Comparison of ENCODE assay signal across 8 cellular contexts in the genomic region with DNA sequence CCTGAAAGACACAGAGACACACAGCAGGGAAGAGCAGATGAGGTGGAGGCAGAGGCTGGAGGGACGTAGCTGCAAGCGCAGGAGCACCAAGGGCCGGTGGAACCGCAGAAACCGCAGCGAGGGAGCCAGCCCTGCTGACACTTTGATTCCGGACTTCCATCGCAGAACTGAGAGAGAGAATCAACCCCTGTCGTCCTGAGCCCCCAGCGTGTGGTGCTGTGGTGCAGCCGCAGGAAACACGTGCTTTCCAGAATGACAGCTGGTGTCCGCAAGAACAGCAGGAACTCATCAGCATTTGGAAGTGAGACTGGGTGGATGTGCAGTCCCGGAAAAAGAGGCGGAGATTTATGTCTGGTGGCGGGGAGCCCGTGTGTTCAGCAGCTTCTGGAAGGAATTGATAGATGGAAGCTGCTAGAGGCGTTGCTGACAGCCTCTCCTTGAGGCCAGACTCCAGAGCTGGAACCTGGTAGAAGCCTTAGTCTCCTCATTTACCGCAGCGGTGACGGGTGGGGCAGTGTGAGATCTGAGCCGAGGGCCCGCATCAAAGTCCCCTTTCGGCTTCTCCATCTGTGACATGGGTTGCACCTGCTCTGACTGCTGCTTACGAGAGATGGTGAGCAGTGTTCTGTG. TPM values are rescaled to one million over a fixed set of nuclear protein-coding genes. Genes with fewer than 3 reads are reported as not detected.
A peak's percentile ranks its signal among the peaks of the same experiment; 100 is the strongest.
DNase-seq lines count a peak whose midpoint lies in the region; ATAC-seq and TF ChIP-seq lines count a peak whose summit lies in the region.

No MANE protein-coding gene starts in this region.

- intact Hi-C loops in vagina (cut with DNase I) = no loop called here

- H3K4me1 Mint-ChIP-seq in activated naive CD4-positive, alpha-beta T cell treated with anti-CD3 and anti-CD28 coated beads, Interleukin-2, amount 10 ng/mL, durations not matched to agents 7 days and 5 days = peaks cover 34% of the 10 kb centered on the region

- H3K4me3 ChIP-seq in BE2C (ENCODE audit: low read depth, low read length) (peak overlapping the region; percentile 51), KMS-11 (IDR thresholded peaks at IDR 0.05; ENCODE audit: insufficient read depth, low read depth, low read length) (no peak overlapping the region), vagina (peak overlapping the region; percentile 20 to 24)

- TF ChIP-seq POLR2A in vagina (IDR thresholded peaks at IDR 0.05) = no peak

- H3K27ac Mint-ChIP-seq in activated naive CD4-positive, alpha-beta T cell treated with anti-CD3 and anti-CD28 coated beads, Interleukin-2, amount 10 ng/mL, durations not matched to agents 7 days and 5 days = peak overlapping the region; percentile 79

- H3K4me2 ChIP-seq in KMS-11 = peak overlapping the region; percentile 77

- H2AFZ ChIP-seq in KMS-11 (ENCODE audit: low read depth) = peak overlapping the region; percentile 57; the same call in 1 of the 2 replicates

- DNase-seq in BE2C (peak; percentile 77), SIG-M5 (lab: John Stamatoyannopoulos, UW) (peak; percentile 45), germinal center (ENCODE audit: low spot score) (peak; percentile 45), omental fat pad (ENCODE audit: low spot score) (no peak), vagina (ENCODE audit: extremely low spot score in 2 of 2) (no peak)
- peak; percentile 79 for DNase-seq in activated naive CD4-positive, alpha-beta T cell treated with anti-CD3 and anti-CD28 coated beads, Interleukin-2, amount 10 ng/mL, durations not matched to agents 7 days and 5 days

- CTCF ChIA-PET in activated naive CD4-positive, alpha-beta T cell treated with anti-CD3 and anti-CD28 coated beads, Interleukin-2, amount 10 ng/mL, durations not matched to agents 7 days and 5 days (lab: Charles Lee) = no interaction called here

- peak overlapping the region; percentile 56 for H3K4me3 Mint-ChIP-seq in activated naive CD4-positive, alpha-beta T cell treated with anti-CD3 and anti-CD28 coated beads, Interleukin-2, amount 10 ng/mL, durations not matched to agents 7 days and 5 days

- H3K4me1 ChIP-seq in BE2C (peaks cover 6% of the 10 kb centered on the region; the same call in 1 of the 2 replicates), KMS-11 (ENCODE audit: low read depth, poor library complexity, severe bottlenecking) (peaks cover 23% of the 10 kb centered on the region), vagina (peaks cover 20% of the 10 kb centered on the region)

- H3K36me3 ChIP-seq in BE2C (no peaks in the 10 kb centered on the region), KMS-11 (ENCODE audit: insufficient read depth) (no peaks in the 10 kb centered on the region), vagina (no peaks in the 10 kb centered on the region)

- H3K27me3 Mint-ChIP-seq in activated naive CD4-positive, alpha-beta T cell treated with anti-CD3 and anti-CD28 coated beads, Interleukin-2, amount 10 ng/mL, durations not matched to agents 7 days and 5 days = peaks cover 65% of the 10 kb centered on the region

- no peak overlapping the region; the same call in 1 of the 2 replicates for H3K9ac ChIP-seq in KMS-11

- H3K79me2 ChIP-seq in KMS-11 (ENCODE audit: insufficient read depth, low read depth) = no peaks in the 10 kb centered on the region

- peaks cover 10% of the 10 kb centered on the region for H3K36me3 Mint-ChIP-seq in activated naive CD4-positive, alpha-beta T cell treated with anti-CD3 and anti-CD28 coated beads, Interleukin-2, amount 10 ng/mL, durations not matched to agents 7 days and 5 days

- H3K9me3 Mint-ChIP-seq in activated naive CD4-positive, alpha-beta T cell treated with anti-CD3 and anti-CD28 coated beads, Interleukin-2, amount 10 ng/mL, durations not matched to agents 7 days and 5 days = peaks cover 15% of the 10 kb centered on the region

- no peaks in the 10 kb centered on the region for H4K20me1 ChIP-seq in KMS-11 (ENCODE audit: insufficient read depth)

- peak; percentile 72 for ATAC-seq in GM19467 (IDR thresholded peaks at IDR 0.05; ENCODE audit: unreplicated experiment)
- ATAC-seq in omental fat pad (ENCODE audit: low FRiP score) = peak; percentile 70

- TF ChIP-seq CTCF in BE2C (IDR thresholded peaks at IDR 0.05; ENCODE audit: low read depth, low read length) (peak; percentile 53), KMS-11 (conservative IDR thresholded peaks at IDR 0.05; ENCODE audit: low read depth, low read length) (no peak), omental fat pad (IDR thresholded peaks at IDR 0.05) (no peak), vagina (IDR thresholded peaks at IDR 0.05) (peak in 1 of 3 experiments; percentile 38)

- H3K9me3 ChIP-seq in BE2C (peaks cover 3% of the 10 kb centered on the region; the same call in 1 of the 2 replicates), vagina (peaks cover 6% of the 10 kb centered on the region)

- H3K27ac ChIP-seq in KMS-11 (peak overlapping the region; percentile 27; the same call in 1 of the 2 replicates), vagina (peak overlapping the region; percentile 54)

- H3K27me3 ChIP-seq in BE2C (no peaks in the 10 kb centered on the region), KMS-11 (ENCODE audit: insufficient read depth, low read depth) (no peaks in the 10 kb centered on the region), vagina (no peaks in the 10 kb centered on the region)

RNA-seq across cellular contexts. Expression of gene KLC1, which starts 21.9 kb away (rescaled TPM):
- 184 TPM for polyA plus RNA-seq in BE2C (2012; ENCODE audit: insufficient read depth, insufficient read length, low read depth)
- total RNA-seq in omental fat pad (100 to 1,000 TPM; 195 to 349 (median 289) TPM), vagina (322 TPM)

RNA-seq across cellular contexts. Expression of gene COA8, which starts 44.4 kb away (rescaled TPM):
- 43.8 TPM for polyA plus RNA-seq in BE2C (2012; ENCODE audit: insufficient read depth, insufficient read length, low read depth)
- 10 to 100 TPM; 15.3 to 61.5 (median 27.5) TPM for total RNA-seq in omental fat pad
- total RNA-seq in vagina = 17.2 TPM

RNA-seq across cellular contexts. Expression of gene BAG5, which starts 44.7 kb away (rescaled TPM):
- polyA plus RNA-seq in BE2C (2012; ENCODE audit: insufficient read depth, insufficient read length, low read depth) = 54.9 TPM
- total RNA-seq in omental fat pad = 10 to 100 TPM; 29.2 to 51.2 (median 42.9) TPM
- 21.6 TPM for total RNA-seq in vagina

Comparison
In these comparisons a context has a peak if more than half of its experiments do, and no peak if none do; other contexts are left out.
1. DNase-seq: peak in BE2C (single experiment), SIG-M5 (single experiment), activated naive CD4-positive, alpha-beta T cell treated with anti-CD3 and anti-CD28 coated beads, Interleukin-2, amount 10 ng/mL, durations not matched to agents 7 days and 5 days (single experiment) and germinal center (single experiment); none in omental fat pad (single experiment) and vagina (0 of 2).